In genomic region chr1:16498047-16498446, GRCh38 we compare ENCODE assay signal across 8 cellular contexts. TPM values are rescaled to one million over a fixed set of nuclear protein-coding genes. Genes with fewer than 3 reads are reported as not detected.
DNase-seq lines count a peak whose midpoint lies in the region; ATAC-seq and TF ChIP-seq lines count a peak whose summit lies in the region.
"Not testable (repeated sequence)": the region's sequence is repeated elsewhere in the genome, so short reads cannot be mapped to it uniquely, and the experiment has no call there.

No MANE protein-coding gene starts in this region.

- not testable (repeated sequence) for H3K27me3 Mint-ChIP-seq in activated naive CD4-positive, alpha-beta T cell treated with anti-CD3 and anti-CD28 coated beads, Interleukin-2, amount 50 U/mL, for 24 hours; nephron (ENCODE audit: low read depth); stimulated activated memory B cell treated with anti-CD40 and anti-IgM and Interleukin-4, amounts not matched to agents 10 μg/mL and 1 μg/mL and 100 μg/mL, for 72 hours

- not testable (repeated sequence) for H3K36me3 ChIP-seq in SJSA1, right atrium auricular region

- H3K27me3 ChIP-seq in SJSA1 (replicated peaks); dorsolateral prefrontal cortex; right atrium auricular region: not testable (repeated sequence)

- not testable (repeated sequence) for H3K9me3 Mint-ChIP-seq in activated naive CD4-positive, alpha-beta T cell treated with anti-CD3 and anti-CD28 coated beads, Interleukin-2, amount 50 U/mL, for 24 hours; nephron; stimulated activated memory B cell treated with anti-CD40 and anti-IgM and Interleukin-4, amounts not matched to agents 10 μg/mL and 1 μg/mL and 100 μg/mL, for 72 hours

- H3K4me3 ChIP-seq in AG04449 (ENCODE audit: low read depth, low read length) (peak overlapping the region; percentile 83), HFF-Myc (replicated peaks; ENCODE audit: low read depth, low read length) (peak overlapping the region; percentile 48), SJSA1 (peak overlapping the region; percentile 97), dorsolateral prefrontal cortex (peak overlapping the region; percentile 59 to 94 (median 83)), right atrium auricular region (peak overlapping the region in 1 of 2 donors; percentile 87)

- DNase-seq in AG04449 (ENCODE audit: low read depth, low spot score); HFF-Myc (ENCODE audit: extremely low read depth, low read depth); SJSA1 (ENCODE audit: low read depth in 1 of 2, low spot score in 2 of 2); dorsolateral prefrontal cortex; right atrium auricular region (ENCODE audit: low spot score): not testable (repeated sequence)

- H3K36me3 Mint-ChIP-seq in activated naive CD4-positive, alpha-beta T cell treated with anti-CD3 and anti-CD28 coated beads, Interleukin-2, amount 50 U/mL, for 24 hours; nephron (ENCODE audit: low read depth); stimulated activated memory B cell treated with anti-CD40 and anti-IgM and Interleukin-4, amounts not matched to agents 10 μg/mL and 1 μg/mL and 100 μg/mL, for 72 hours: not testable (repeated sequence)

- POLR2A ChIA-PET in AG04449 (lab: Yijun Ruan, JAX): not testable (repeated sequence)

- intact Hi-C loops in dorsolateral prefrontal cortex (cut with DNase I): loop anchor here in 1 of 2 donors (5.0 kb wide), 1 partner anchor 131 kb away; the partner anchor contains the start of gene SZRD1

- CTCF ChIA-PET in AG04449 (lab: Yijun Ruan, JAX): interaction anchor here (1.1 kb wide), 1 partner anchor 58 kb away, joined by 3 read pairs; no protein-coding TSS in a partner anchor

- H3K27ac Mint-ChIP-seq in activated naive CD4-positive, alpha-beta T cell treated with anti-CD3 and anti-CD28 coated beads, Interleukin-2, amount 50 U/mL, for 24 hours: not testable (repeated sequence)
- peak overlapping the region; percentile 6 to 67 (median 66) for H3K27ac Mint-ChIP-seq in nephron
- H3K27ac Mint-ChIP-seq in stimulated activated memory B cell treated with anti-CD40 and anti-IgM and Interleukin-4, amounts not matched to agents 10 μg/mL and 1 μg/mL and 100 μg/mL, for 72 hours: peak overlapping the region; percentile 79

- not testable (repeated sequence) for TF ChIP-seq CTCF in AG04449 (IDR thresholded peaks at IDR 0.05; ENCODE audit: insufficient read depth, low read length, missing control alignments); HFF-Myc (IDR thresholded peaks at IDR 0.05; ENCODE audit: low read depth, low read length, missing control alignments); dorsolateral prefrontal cortex (IDR thresholded peaks at IDR 0.05 in 54 of 56, conservative IDR thresholded peaks at IDR 0.05 in 2 of 56; ENCODE audit: low read depth in 1 of 56, partially characterized antibody in 56 of 56); right atrium auricular region (IDR thresholded peaks at IDR 0.05); nephron (IDR thresholded peaks at IDR 0.05; ENCODE audit: unreplicated experiment in 3 of 3)

- H3K4me3 Mint-ChIP-seq in activated naive CD4-positive, alpha-beta T cell treated with anti-CD3 and anti-CD28 coated beads, Interleukin-2, amount 50 U/mL, for 24 hours: peak overlapping the region; percentile 75
- H3K4me3 Mint-ChIP-seq in nephron: peak overlapping the region; percentile 83 to 88 (median 88)
- H3K4me3 Mint-ChIP-seq in stimulated activated memory B cell treated with anti-CD40 and anti-IgM and Interleukin-4, amounts not matched to agents 10 μg/mL and 1 μg/mL and 100 μg/mL, for 72 hours: peak overlapping the region; percentile 92

- peaks cover 11% of the 10 kb centered on the region for H3K4me1 ChIP-seq in SJSA1 (replicated peaks)
- H3K4me1 ChIP-seq in right atrium auricular region: peaks cover 0 to 12% of the 10 kb centered on the region in 2 donors

- not testable (repeated sequence) for H3K27ac ChIP-seq in SJSA1
- H3K27ac ChIP-seq in dorsolateral prefrontal cortex (peak overlapping the region in 57 of 59 donors; percentile 13 to 98 (median 92)), right atrium auricular region (peak overlapping the region; percentile 36 to 84)

- not testable (repeated sequence) for ATAC-seq in stimulated activated memory B cell treated with anti-CD40 and anti-IgM and Interleukin-4, amounts not matched to agents 10 μg/mL and 1 μg/mL and 100 μg/mL, for 72 hours

- peaks cover 15% of the 10 kb centered on the region for H3K4me1 Mint-ChIP-seq in activated naive CD4-positive, alpha-beta T cell treated with anti-CD3 and anti-CD28 coated beads, Interleukin-2, amount 50 U/mL, for 24 hours
- not testable (repeated sequence) for H3K4me1 Mint-ChIP-seq in nephron
- H3K4me1 Mint-ChIP-seq in stimulated activated memory B cell treated with anti-CD40 and anti-IgM and Interleukin-4, amounts not matched to agents 10 μg/mL and 1 μg/mL and 100 μg/mL, for 72 hours: peaks cover 41% of the 10 kb centered on the region

- H3K9me3 ChIP-seq in SJSA1 (replicated peaks); right atrium auricular region: not testable (repeated sequence)

RNA-seq across cellular contexts. Expression of gene RNU1-1, which starts 16.0 kb away (rescaled TPM):
- under 0.01 and 294 TPM in 2 replicates for total RNA-seq in SJSA1 (2014; rRNA removed; shearing (Covaris generic))
- over 10,000 TPM in 6 of 120 experiments, 1,000 to 10,000 TPM in 114; 2,235 to 12,697 (median 6,630) TPM for total RNA-seq in dorsolateral prefrontal cortex
- total RNA-seq in right atrium auricular region: not detected

RNA-seq across cellular contexts. Expression of gene NECAP2, which starts 57.5 kb away (rescaled TPM):
- 129 and 138 TPM in 2 replicates for total RNA-seq in SJSA1 (2014; rRNA removed; shearing (Covaris generic))
- total RNA-seq in dorsolateral prefrontal cortex (10 to 100 TPM; 14.6 to 37.1 (median 23.5) TPM), right atrium auricular region (10 to 100 TPM; 16.2 to 29.9 TPM)
